8 cellular contexts compared by ENCODE assay signal in the genomic region with DNA sequence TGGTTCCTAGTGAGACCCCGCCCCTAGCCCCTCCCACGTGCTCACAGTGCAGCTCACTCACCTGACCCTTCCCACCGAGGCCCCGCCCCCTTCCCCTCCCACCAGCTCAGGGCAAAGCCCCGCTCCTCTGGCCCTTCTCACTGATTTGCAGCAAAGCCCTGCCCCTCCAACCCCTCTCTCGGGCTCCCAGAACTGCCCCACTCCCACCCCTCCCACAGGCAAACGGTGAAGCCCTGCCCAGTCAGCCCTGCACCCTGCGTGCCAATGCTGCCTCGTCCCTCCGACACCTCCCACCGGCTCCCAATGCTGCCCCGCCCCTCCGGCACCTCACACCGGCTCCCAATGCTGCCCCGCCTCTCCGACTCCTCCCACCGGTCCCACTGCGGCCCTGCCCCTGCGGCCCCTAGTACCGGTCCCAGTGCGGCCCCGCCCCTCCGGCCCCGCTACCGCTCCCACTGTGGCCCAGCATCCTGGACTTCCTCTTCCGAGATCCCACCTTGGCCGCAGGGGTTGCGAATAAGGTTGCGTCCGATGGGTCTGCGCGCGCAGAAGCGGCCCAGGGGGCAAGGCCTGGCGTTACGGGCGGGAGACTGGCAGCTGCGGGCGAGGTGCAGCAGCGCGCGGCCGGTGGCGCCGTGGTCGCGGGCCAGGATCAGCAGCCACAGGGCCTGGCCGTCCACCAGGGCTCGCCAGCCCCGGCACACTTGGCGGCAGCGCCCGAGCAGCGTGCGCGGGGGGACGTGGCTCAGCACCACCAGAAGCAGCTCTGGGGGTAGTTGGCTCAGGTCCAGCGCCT. TPM values are rescaled to one million over a fixed set of nuclear protein-coding genes. Genes with fewer than 3 reads are reported as not detected.
DNase-seq lines count a peak whose midpoint lies in the region; ATAC-seq, FAIRE-seq and TF ChIP-seq lines count a peak whose summit lies in the region.

No MANE protein-coding gene starts in this region.

- H3K9ac ChIP-seq in mammary epithelial cell (ENCODE audit: insufficient read depth, low read length) = peak overlapping the region; percentile 57

- peak overlapping the region; percentile 100 for H3K4me2 ChIP-seq in mammary epithelial cell (ENCODE audit: insufficient read depth, low read depth, low read length)

- peak; percentile 50 for ATAC-seq in GM21786 (IDR thresholded peaks at IDR 0.05; ENCODE audit: unreplicated experiment)

- no peak for TF ChIP-seq CTCF in BJ (IDR thresholded peaks at IDR 0.05; ENCODE audit: insufficient read depth, low read depth, low read length)
- TF ChIP-seq CTCF in WI38 (IDR thresholded peaks at IDR 0.05; ENCODE audit: low read depth, low read length) = no peak
- no peak for TF ChIP-seq CTCF in mammary epithelial cell (conservative IDR thresholded peaks at IDR 0.05 in 1 of 2, IDR thresholded peaks at IDR 0.05 in 1 of 2; ENCODE audit: extremely low read depth in 1 of 2, insufficient read depth in 1 of 2, low read depth in 1 of 2, low read length in 2 of 2)

- POLR2A ChIA-PET in BJ (lab: Charles Lee) = no interaction called here

- H3K27ac ChIP-seq in mammary epithelial cell (ENCODE audit: insufficient read depth, low read depth, low read length) = peak overlapping the region; percentile 36
- peak overlapping the region; percentile 51 to 91 (median 86) for H3K27ac ChIP-seq in skin epidermis

- WGBS in mammary epithelial cell (ENCODE audit: low coverage, missing lambda C conversion rate) = under 1% methylated on average over 18 of the region's 58 CpGs

- H3K79me2 ChIP-seq in mammary epithelial cell (ENCODE audit: insufficient read depth, low read length) = no peaks in the 10 kb centered on the region

- BruUV-seq in mammary epithelial cell (replicated peaks; lab: Mats Ljungman, UMichigan) = no TSS peak

- peak; percentile 18 for DNase-seq in BJ (ENCODE audit: low read depth)
- DNase-seq in NCI-H146 treated with DMSO at 0.1 percent for 48 hours (lab: John Stamatoyannopoulos, UW; ENCODE audit: unreplicated experiment) = peak; percentile 96
- peak; percentile 96 for DNase-seq in mammary epithelial cell
- DNase-seq in iPS-NIHi11 (ENCODE audit: low spot score) = peak; percentile 98
- no peak for DNase-seq in urothelium cell line (ENCODE audit: low spot score)

- dilution Hi-C loops in mammary epithelial cell (cut with HindIII; ENCODE audit: low sequenced_read_pairs) = no loop called here

- H3K9me3 ChIP-seq in mammary epithelial cell (replicated peaks; ENCODE audit: insufficient read depth, low read length) = no peaks in the 10 kb centered on the region

- intact Hi-C loops in mammary epithelial cell (cut with micrococcal nuclease) = no loop called here

- H2AFZ ChIP-seq in mammary epithelial cell (ENCODE audit: low read depth, low read length) = peak overlapping the region; percentile 90

- H3K36me3 ChIP-seq in BJ (ENCODE audit: control insufficient read depth, insufficient read depth, low read length) (no peaks in the 10 kb centered on the region), mammary epithelial cell (ENCODE audit: insufficient read depth, low read length) (peaks cover 2% of the 10 kb centered on the region)

- H3K27me3 ChIP-seq in BJ (ENCODE audit: control insufficient read depth, insufficient read depth, low read length) = no peaks in the 10 kb centered on the region
- H3K27me3 ChIP-seq in mammary epithelial cell (ENCODE audit: insufficient read depth, low read length) = no peaks in the 10 kb centered on the region

- in situ Hi-C loops in mammary epithelial cell (cut with MboI; ENCODE audit: low sequenced_read_pairs in 2 of 2) = loop anchor here in 1 of 2 donors (10.0 kb wide), 1 partner anchor 57 kb away; the partner anchor contains the start of gene FBXO17

- peaks cover 23% of the 10 kb centered on the region for H3K4me1 ChIP-seq in mammary epithelial cell (ENCODE audit: insufficient read depth, low read length)

- CTCF ChIA-PET in BJ (lab: Yijun Ruan, JAX) (interaction anchor here (2.0 to 10.3 kb wide), 2 partner anchors 20 to 70 kb away, joined by 8 to 41 read pairs; no protein-coding TSS in a partner anchor), mammary epithelial cell (lab: Charles Lee; ENCODE audit: low non-redundant PET) (interaction anchor here (0.8 kb wide), 1 partner anchor 101 kb away, joined by 9 read pairs; the partner anchor contains the start of genes MRPS12 and SARS2)

- FAIRE-seq in urothelium cell line (lab: Jason Lieb, UNC) = no peak

- H4K20me1 ChIP-seq in mammary epithelial cell (ENCODE audit: insufficient read depth, low read length) = no peaks in the 10 kb centered on the region

- H3K4me3 ChIP-seq in BJ (ENCODE audit: low read depth, low read length) = peak overlapping the region; percentile 69
- peak overlapping the region; percentile 60 for H3K4me3 ChIP-seq in WI38 (ENCODE audit: low read depth, low read length)
- H3K4me3 ChIP-seq in mammary epithelial cell (replicated peaks in 1 of 3; ENCODE audit: insufficient read depth in 1 of 3, low read depth in 2 of 3, low read length in 3 of 3) = peak overlapping the region; percentile 77 to 90 (median 79)
- peak overlapping the region; percentile 47 to 64 (median 57) for H3K4me3 ChIP-seq in skin epidermis

RNA-seq across cellular contexts. Expression of gene FBXO27, which starts 0.8 kb away (rescaled TPM):
- polyA plus RNA-seq in BJ (2011; rRNA removed) = 4.4 and 7.0 TPM in 2 replicates
- polyA minus RNA-seq in BJ (2011; rRNA and poly(A)+ RNA removed) = 2.8 and 6.8 TPM in 2 replicates
- 1 to 10 TPM; 6.7 to 9.9 TPM for total RNA-seq in mammary epithelial cell
- 7.2 TPM for polyA plus RNA-seq in mammary epithelial cell
- 38.1 TPM for polyA minus RNA-seq in mammary epithelial cell

RNA-seq across cellular contexts. Expression of gene ACP7, which starts 52.6 kb away (rescaled TPM):
- not detected in 2 replicates for polyA plus RNA-seq in BJ (2011; rRNA removed)
- polyA minus RNA-seq in BJ (2011; rRNA and poly(A)+ RNA removed) = not detected in 2 replicates
- total RNA-seq in mammary epithelial cell = 1 to 10 TPM; 3.3 to 4.4 TPM
- 1.3 TPM for polyA plus RNA-seq in mammary epithelial cell
- polyA minus RNA-seq in mammary epithelial cell = not detected

RNA-seq across cellular contexts. Expression of gene FBXO17, which starts 56.0 kb away (rescaled TPM):
- polyA plus RNA-seq in BJ (2011; rRNA removed) (14.5 and 19.5 TPM in 2 replicates), mammary epithelial cell (7.1 TPM)
- 4.6 and 5.6 TPM in 2 replicates for polyA minus RNA-seq in BJ (2011; rRNA and poly(A)+ RNA removed)
- 10 to 100 TPM; 18.6 to 25.8 TPM for total RNA-seq in mammary epithelial cell
- 5.7 TPM for polyA minus RNA-seq in mammary epithelial cell
